8 cellular contexts compared by ENCODE assay signal in the genomic region with DNA sequence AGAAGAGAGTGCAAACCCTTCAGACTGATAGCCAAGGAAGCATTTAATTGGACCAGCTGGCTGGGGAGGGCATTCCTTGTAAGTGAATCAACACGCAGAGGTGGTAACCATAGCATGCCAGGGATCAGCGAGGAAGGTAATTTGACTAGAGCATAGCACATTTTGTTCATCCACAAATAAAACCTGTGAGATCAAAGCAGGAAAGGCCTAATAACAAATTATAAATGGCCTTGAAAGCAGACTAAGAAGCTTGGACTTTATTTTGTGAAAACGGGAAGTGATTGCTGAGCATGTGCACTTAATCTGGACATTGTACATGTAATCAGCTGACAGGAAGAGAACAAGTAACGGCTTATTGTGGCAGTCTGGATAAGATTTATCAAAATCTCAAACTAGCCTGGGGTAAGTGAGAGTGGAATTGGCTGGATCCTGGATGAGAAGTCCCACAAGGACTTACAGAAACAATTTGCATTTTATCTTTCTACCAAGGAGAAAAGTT. TPM values are rescaled to one million over a fixed set of nuclear protein-coding genes. Genes with fewer than 3 reads are reported as not detected.
DNase-seq lines count a peak whose midpoint lies in the region; ATAC-seq and TF ChIP-seq lines count a peak whose summit lies in the region.

No MANE protein-coding gene starts in this region.

- CTCF ChIA-PET in Calu3 (lab: Charles Lee) = interaction anchor here (0.7 kb wide), 1 partner anchor 78 kb away, joined by 3 read pairs; no protein-coding TSS in a partner anchor

- H3K27ac Mint-ChIP-seq in Calu3 (ENCODE audit: unreplicated experiment) = peak overlapping the region; percentile 78
- H3K27ac Mint-ChIP-seq in activated naive CD8-positive, alpha-beta T cell treated with anti-CD3 and anti-CD28 coated beads, Interleukin-2, amount 50 U/mL, for 24 hours = peak overlapping the region; percentile 79

- H3K27me3 Mint-ChIP-seq in Calu3 (ENCODE audit: unreplicated experiment) = no peaks in the 10 kb centered on the region
- H3K27me3 Mint-ChIP-seq in activated naive CD8-positive, alpha-beta T cell treated with anti-CD3 and anti-CD28 coated beads, Interleukin-2, amount 50 U/mL, for 24 hours = no peaks in the 10 kb centered on the region

- H3K4me1 ChIP-seq in testis = peaks cover 10% of the 10 kb centered on the region

- WGBS in testis, 2 donors = 46 to 50% methylated on average over 4 of the region's 4 CpGs

- intact Hi-C loops in Calu3 (cut with micrococcal nuclease; ENCODE audit: unreplicated experiment) (no loop called here), testis (cut with DNase I; ENCODE audit: low total_unique reads) (no loop called here)

- ATAC-seq in activated naive CD8-positive, alpha-beta T cell treated with anti-CD3 and anti-CD28 coated beads, Interleukin-2, amount 50 U/mL, for 24 hours = no peak
- ATAC-seq in GM18520 (IDR thresholded peaks at IDR 0.05; ENCODE audit: unreplicated experiment) = no peak
- ATAC-seq in HG03025 (IDR thresholded peaks at IDR 0.05; ENCODE audit: low FRiP score, unreplicated experiment) = no peak

- H3K4me1 Mint-ChIP-seq in Calu3 (ENCODE audit: low read depth, unreplicated experiment) = peaks cover 40% of the 10 kb centered on the region
- H3K4me1 Mint-ChIP-seq in activated naive CD8-positive, alpha-beta T cell treated with anti-CD3 and anti-CD28 coated beads, Interleukin-2, amount 50 U/mL, for 24 hours = peaks cover 27% of the 10 kb centered on the region

- H3K9me3 Mint-ChIP-seq in Calu3 (ENCODE audit: low read depth, unreplicated experiment) = no peaks in the 10 kb centered on the region
- H3K9me3 Mint-ChIP-seq in activated naive CD8-positive, alpha-beta T cell treated with anti-CD3 and anti-CD28 coated beads, Interleukin-2, amount 50 U/mL, for 24 hours = no peaks in the 10 kb centered on the region

- TF ChIP-seq POLR2A in testis (IDR thresholded peaks at IDR 0.05) = no peak

- peak; percentile 76 for DNase-seq in Calu3
- DNase-seq in LHCN-M2 (ENCODE audit: low read depth) = peak; percentile 89
- DNase-seq in activated naive CD8-positive, alpha-beta T cell treated with anti-CD3 and anti-CD28 coated beads, Interleukin-2, amount 50 U/mL, for 24 hours = no peak
- DNase-seq in islet precursor cell = peak; percentile 87
- DNase-seq in testis = peak; percentile 36
- no peak for DNase-seq in NCI-H1105 (lab: John Stamatoyannopoulos, UW)

- no peaks in the 10 kb centered on the region for H3K9me3 ChIP-seq in testis

- H3K36me3 Mint-ChIP-seq in Calu3 (ENCODE audit: insufficient read depth, unreplicated experiment) = peaks cover 9% of the 10 kb centered on the region
- no peaks in the 10 kb centered on the region for H3K36me3 Mint-ChIP-seq in activated naive CD8-positive, alpha-beta T cell treated with anti-CD3 and anti-CD28 coated beads, Interleukin-2, amount 50 U/mL, for 24 hours (ENCODE audit: low read depth)

- TF ChIP-seq CTCF in Calu3 (IDR thresholded peaks at IDR 0.05; ENCODE audit: unreplicated experiment) (no peak), testis (IDR thresholded peaks at IDR 0.05) (no peak)

- H3K27me3 ChIP-seq in testis = no peaks in the 10 kb centered on the region

- BruUV-seq in Calu3 (replicated peaks; lab: Mats Ljungman, UMichigan) = TSS peak; percentile 67

- H3K4me3 Mint-ChIP-seq in Calu3 (ENCODE audit: low read depth, unreplicated experiment) = peak overlapping the region; percentile 23
- H3K4me3 Mint-ChIP-seq in activated naive CD8-positive, alpha-beta T cell treated with anti-CD3 and anti-CD28 coated beads, Interleukin-2, amount 50 U/mL, for 24 hours = peak overlapping the region; percentile 61

- no peak overlapping the region for H3K4me3 ChIP-seq in testis

- no peaks in the 10 kb centered on the region for H3K36me3 ChIP-seq in testis (ENCODE audit: low read depth, missing control alignments)

- peak overlapping the region; percentile 10 to 42 for H3K27ac ChIP-seq in testis

RNA-seq across cellular contexts. Expression of a gene that starts 11.7 kb away (rescaled TPM):
- total RNA-seq in Calu3 (2022) (106 and 126 TPM in 2 replicates), LHCN-M2 (2014; rRNA removed) (22.9 and 23.8 TPM in 2 replicates), testis (10 to 100 TPM; 38.0 to 45.7 TPM)
- 10.6 TPM for polyA plus RNA-seq in LHCN-M2 (2012)
- polyA plus RNA-seq in testis (ENCODE audit: insufficient read depth, low read depth, low replicate concordance) = 60.6 TPM

Comparison
In these comparisons a context has a peak if more than half of its experiments do, and no peak if none do; other contexts are left out.
1. DNase-seq: peak in Calu3 (single experiment), LHCN-M2 (single experiment), islet precursor cell (single experiment) and testis (single experiment); none in activated naive CD8-positive, alpha-beta T cell treated with anti-CD3 and anti-CD28 coated beads, Interleukin-2, amount 50 U/mL, for 24 hours (single experiment) and NCI-H1105 (single experiment).